In the genomic region with DNA sequence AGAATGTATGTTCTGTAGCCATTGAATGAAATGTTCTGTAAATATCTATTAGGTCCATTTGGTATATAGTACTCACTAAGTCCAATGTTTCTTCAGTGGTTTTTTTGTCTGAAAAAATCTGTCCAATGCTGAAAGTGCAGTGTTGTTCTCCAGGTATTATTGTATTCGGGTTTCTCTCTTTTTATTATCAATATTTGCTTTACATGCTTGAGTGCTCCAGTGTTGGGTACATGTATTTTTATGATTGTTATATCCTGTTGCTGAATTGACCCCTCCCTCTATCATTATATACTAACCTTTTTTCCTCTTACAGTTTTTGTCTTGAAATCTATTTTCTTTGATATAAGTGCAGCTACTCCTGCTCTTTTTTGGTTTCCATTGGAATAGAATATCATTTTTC, we compare ENCODE assay signal across 14 cellular contexts.
"Had no signal": no experiment of that assay in that cellular context is flagged by ENCODE, and none has a peak within 500 bp of the region (broad histone marks: within the 10 kb centered on the region; RNA-seq: fewer than 3 reads in every experiment).

No MANE protein-coding gene starts in this region.

- DNase-seq: activated CD4-positive, alpha-beta memory T cell treated with anti-CD3 and anti-CD28 coated beads for 36 hours; activated CD4-positive, alpha-beta T cell treated with anti-CD3 and anti-CD28 coated beads, Interleukin-2, amount 10 ng/mL, durations not matched to agents 7 days and 5 days; activated CD4-positive, CD25-positive, alpha-beta regulatory T cell treated with anti-CD3 and anti-CD28 coated beads, Interleukin-2, amount 50 U/mL, for 72 hours; activated CD8-positive, alpha-beta memory T cell treated with anti-CD3 and anti-CD28 coated beads for 24 hours; activated gamma-delta T cell; activated naive CD4-positive, alpha-beta T cell treated with anti-CD3 and anti-CD28 coated beads for 36 hours; activated T-cell treated with anti-CD3 and anti-CD28 coated beads, Interleukin-2, amount 50 U/mL, for 4 hours; amygdala; Karpas-422; NCI-H1694; NCI-H2171 treated with DMSO at 0.1 percent for 48 hours; NCI-H226; SHP77; SW 1271 had no signal
